In the genomic region with DNA sequence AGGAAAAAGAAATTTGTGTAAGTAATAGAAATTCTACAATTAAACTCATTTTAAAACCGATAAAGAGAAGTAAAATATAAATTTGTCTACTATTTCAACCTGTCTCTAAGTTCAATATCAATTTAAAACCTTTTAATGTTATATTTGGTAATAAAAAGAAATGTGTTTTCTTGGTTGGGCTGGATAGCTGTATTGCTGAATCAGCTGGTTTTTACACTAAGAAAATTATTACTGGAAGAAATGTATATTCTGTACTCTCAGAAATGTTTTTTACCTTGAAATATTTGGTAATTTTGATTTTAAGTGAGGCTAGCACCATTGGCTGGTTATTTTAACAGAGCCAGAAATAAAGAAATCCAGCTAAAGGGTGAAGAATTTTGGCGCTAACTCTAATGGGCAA, we compare ENCODE assay signal across 2 cellular contexts.
TF ChIP-seq lines count a peak whose summit lies in the region.

No MANE protein-coding gene starts in this region.

TF ChIP-seq in HepG2, 621 proteins besides CTCF, POLR2A, EP300 and RAD21 (continued from another document):
- TF ChIP-seq ZNF660 (CRISPR knock-in tag; IDR thresholded peaks at IDR 0.05; ENCODE audit: borderline replicate concordance, low read depth) (no peak), TCF7L2 (IDR thresholded peaks at IDR 0.05; ENCODE audit: low read depth, low read length) (no peak), PPARG (CRISPR knock-in tag; conservative IDR thresholded peaks at IDR 0.05) (no peak), SRSF9 (IDR thresholded peaks at IDR 0.05; ENCODE audit: borderline replicate concordance, insufficient read depth, low read depth, low read length, poor library complexity, severe bottlenecking) (no peak), PHF8 (CRISPR knock-in tag; IDR thresholded peaks at IDR 0.05) (no peak), ZNF737 (CRISPR knock-in tag; IDR thresholded peaks at IDR 0.05; ENCODE audit: borderline replicate concordance) (no peak), MXI1 (IDR thresholded peaks at IDR 0.05; ENCODE audit: borderline replicate concordance, low read depth, low read length) (no peak)
- TF ChIP-seq, protein P1, sequence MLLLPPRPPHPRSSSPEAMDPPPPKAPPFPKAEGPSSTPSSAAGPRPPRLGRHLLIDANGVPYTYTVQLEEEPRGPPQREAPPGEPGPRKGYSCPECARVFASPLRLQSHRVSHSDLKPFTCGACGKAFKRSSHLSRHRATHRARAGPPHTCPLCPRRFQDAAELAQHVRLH (CRISPR knock-in tag; IDR thresholded peaks at IDR 0.05; ENCODE audit: borderline replicate concordance, low read depth) = no peak
- TF ChIP-seq, protein P2, sequence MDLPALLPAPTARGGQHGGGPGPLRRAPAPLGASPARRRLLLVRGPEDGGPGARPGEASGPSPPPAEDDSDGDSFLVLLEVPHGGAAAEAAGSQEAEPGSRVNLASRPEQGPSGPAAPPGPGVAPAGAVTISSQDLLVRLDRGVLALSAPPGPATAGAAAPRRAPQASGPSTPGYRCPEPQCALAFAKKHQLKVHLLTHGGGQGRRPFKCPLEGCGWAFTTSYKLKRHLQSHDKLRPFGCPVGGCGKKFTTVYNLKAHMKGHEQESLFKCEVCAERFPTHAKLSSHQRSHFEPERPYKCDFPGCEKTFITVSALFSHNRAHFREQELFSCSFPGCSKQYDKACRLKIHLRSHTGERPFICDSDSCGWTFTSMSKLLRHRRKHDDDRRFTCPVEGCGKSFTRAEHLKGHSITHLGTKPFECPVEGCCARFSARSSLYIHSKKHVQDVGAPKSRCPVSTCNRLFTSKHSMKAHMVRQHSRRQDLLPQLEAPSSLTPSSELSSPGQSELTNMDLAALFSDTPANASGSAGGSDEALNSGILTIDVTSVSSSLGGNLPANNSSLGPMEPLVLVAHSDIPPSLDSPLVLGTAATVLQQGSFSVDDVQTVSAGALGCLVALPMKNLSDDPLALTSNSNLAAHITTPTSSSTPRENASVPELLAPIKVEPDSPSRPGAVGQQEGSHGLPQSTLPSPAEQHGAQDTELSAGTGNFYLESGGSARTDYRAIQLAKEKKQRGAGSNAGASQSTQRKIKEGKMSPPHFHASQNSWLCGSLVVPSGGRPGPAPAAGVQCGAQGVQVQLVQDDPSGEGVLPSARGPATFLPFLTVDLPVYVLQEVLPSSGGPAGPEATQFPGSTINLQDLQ (CRISPR knock-in tag; IDR thresholded peaks at IDR 0.05) = no peak

TF ChIP-seq in K562, 482 proteins besides CTCF, POLR2A, EP300 and RAD21 (continued from another document):
- peak; percentile 36; the same call in 1 of the 2 replicates for TF ChIP-seq C11orf30 (IDR thresholded peaks at IDR 0.05; ENCODE audit: low read depth)
TF ChIP-seq in K562: peak in this region for 5.
